Comparison of ENCODE assay signal across 18 cellular contexts in the genomic region with DNA sequence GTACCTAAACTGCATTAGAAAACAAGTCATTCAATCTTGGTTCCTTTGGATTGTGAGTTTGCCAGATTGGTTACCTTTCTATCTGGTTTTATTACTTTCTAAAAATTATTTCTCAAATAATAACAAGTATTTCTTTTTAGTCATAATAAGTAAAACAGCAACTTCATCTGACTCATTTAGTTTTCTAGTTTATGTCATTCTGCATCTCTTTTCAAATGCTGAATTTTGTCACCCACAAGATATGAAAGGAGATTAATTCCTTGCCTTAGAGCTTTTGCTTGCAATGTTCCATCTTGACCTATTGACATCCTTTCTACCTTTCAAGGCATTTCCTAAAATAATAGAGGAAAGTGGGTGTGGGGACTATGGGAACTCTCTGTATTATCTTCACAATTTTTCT.
"Had no signal": no experiment of that assay in that cellular context is flagged by ENCODE, and none has a peak within 500 bp of the region (broad histone marks: within the 10 kb centered on the region; RNA-seq: fewer than 3 reads in every experiment).

No MANE protein-coding gene starts in this region.

- ATAC-seq: mucosa of descending colon; naive thymus-derived CD4-positive, alpha-beta T cell; natural killer cell treated with Interleukin-12 subunit alpha and Interleukin-12 subunit beta and Interleukin-15 and Interleukin-18, amount 100 ng/mL, for 72 hours; right lobe of liver; stimulated activated naive B cell treated with anti-CD40 and anti-IgM and Interleukin-4, amounts not matched to agents 10 μg/mL and 1 μg/mL and 100 μg/mL, for 72 hours; stimulated activated naive CD8-positive, alpha-beta T cell treated with anti-CD3 and anti-CD28 coated beads, Interleukin-15, Interleukin-2, amounts not matched to agents 100 U/mL and 50 U/mL, for 24 hours had no signal

- DNase-seq: islet precursor cell; left ventricle myocardium inferior; midbrain; mucosa of descending colon; naive thymus-derived CD4-positive, alpha-beta T cell; ovary; right lobe of liver; stimulated activated CD4-positive, alpha-beta T cell treated with anti-CD3 and anti-CD28 coated beads, Interleukin-12 subunit alpha, Interleukin-12 subunit beta, amount 100 ng/mL, for 4 hours; stimulated activated CD4-positive, alpha-beta T cell treated with anti-CD3 and anti-CD28 coated beads, Interleukin-15, amount 100 ng/mL, for 24 hours; stimulated activated CD4-positive, alpha-beta T cell treated with anti-CD3 and anti-CD28 coated beads, Interleukin-2, amount 100 ng/mL, for 24 hours; stimulated activated CD4-positive, alpha-beta T cell treated with anti-CD3 and anti-CD28 coated beads, Interleukin-4, amount 100 ng/mL, for 1 hour; stimulated activated naive B cell treated with anti-CD40 and anti-IgM and Interleukin-4, amounts not matched to agents 10 μg/mL and 1 μg/mL and 100 μg/mL, for 72 hours; stimulated activated naive CD8-positive, alpha-beta T cell treated with anti-CD3 and anti-CD28 coated beads, Interleukin-15, Interleukin-2, amounts not matched to agents 100 U/mL and 50 U/mL, for 24 hours; stomach; testis; thyroid gland; transverse colon had no signal
